ENCODE assay signal across 1 cellular context in the genomic region with DNA sequence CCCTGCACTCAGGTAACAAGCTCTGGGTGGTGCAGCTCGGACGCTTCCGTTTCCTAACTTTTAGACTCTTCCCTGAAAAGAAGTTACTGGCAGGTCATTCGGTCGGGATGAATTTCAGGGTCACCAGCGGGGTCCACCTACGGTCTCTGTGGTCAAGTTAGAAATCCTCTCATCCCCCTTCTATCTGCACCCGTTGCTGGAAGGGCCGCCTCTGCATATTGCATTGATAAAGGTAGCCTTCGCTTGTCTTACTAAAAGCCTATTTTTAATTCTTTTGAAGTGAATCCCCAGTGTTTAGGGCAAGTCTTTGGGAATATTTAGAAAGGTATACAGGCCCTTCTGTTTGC.
TF ChIP-seq lines count a peak whose summit lies in the region.

No MANE protein-coding gene starts in this region.

TF ChIP-seq in K562, 482 proteins besides CTCF, POLR2A, EP300 and RAD21:
- TF ChIP-seq MYC (IDR thresholded peaks at IDR 0.05; ENCODE audit: low read depth, low read length): no peak
- no peak for TF ChIP-seq MYC (CRISPR knock-in tag; IDR thresholded peaks at IDR 0.05; ENCODE audit: borderline replicate concordance, low read depth)
- TF ChIP-seq JUN (IDR thresholded peaks at IDR 0.05; ENCODE audit: borderline replicate concordance, low read depth, low read length): no peak
- no peak for TF ChIP-seq JUN (CRISPR knock-in tag; IDR thresholded peaks at IDR 0.05; ENCODE audit: borderline replicate concordance)
- TF ChIP-seq NFXL1 (CRISPR knock-in tag; IDR thresholded peaks at IDR 0.05): no peak
- no peak for TF ChIP-seq ZNF507 (tag; conservative IDR thresholded peaks at IDR 0.05)
- TF ChIP-seq MYNN (IDR thresholded peaks at IDR 0.05): no peak
- TF ChIP-seq MYNN (CRISPR knock-in tag; IDR thresholded peaks at IDR 0.05): no peak
- no peak for TF ChIP-seq ATF6 (CRISPR knock-in tag; IDR thresholded peaks at IDR 0.05)
- TF ChIP-seq, protein P1, sequence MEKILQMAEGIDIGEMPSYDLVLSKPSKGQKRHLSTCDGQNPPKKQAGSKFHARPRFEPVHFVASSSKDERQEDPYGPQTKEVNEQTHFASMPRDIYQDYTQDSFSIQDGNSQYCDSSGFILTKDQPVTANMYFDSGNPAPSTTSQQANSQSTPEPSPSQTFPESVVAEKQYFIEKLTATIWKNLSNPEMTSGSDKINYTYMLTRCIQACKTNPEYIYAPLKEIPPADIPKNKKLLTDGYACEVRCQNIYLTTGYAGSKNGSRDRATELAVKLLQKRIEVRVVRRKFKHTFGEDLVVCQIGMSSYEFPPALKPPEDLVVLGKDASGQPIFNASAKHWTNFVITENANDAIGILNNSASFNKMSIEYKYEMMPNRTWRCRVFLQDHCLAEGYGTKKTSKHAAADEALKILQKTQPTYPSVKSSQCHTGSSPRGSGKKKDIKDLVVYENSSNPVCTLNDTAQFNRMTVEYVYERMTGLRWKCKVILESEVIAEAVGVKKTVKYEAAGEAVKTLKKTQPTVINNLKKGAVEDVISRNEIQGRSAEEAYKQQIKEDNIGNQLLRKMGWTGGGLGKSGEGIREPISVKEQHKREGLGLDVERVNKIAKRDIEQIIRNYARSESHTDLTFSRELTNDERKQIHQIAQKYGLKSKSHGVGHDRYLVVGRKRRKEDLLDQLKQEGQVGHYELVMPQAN (IDR thresholded peaks at IDR 0.05; ENCODE audit: borderline replicate concordance): no peak
- TF ChIP-seq, protein P2, sequence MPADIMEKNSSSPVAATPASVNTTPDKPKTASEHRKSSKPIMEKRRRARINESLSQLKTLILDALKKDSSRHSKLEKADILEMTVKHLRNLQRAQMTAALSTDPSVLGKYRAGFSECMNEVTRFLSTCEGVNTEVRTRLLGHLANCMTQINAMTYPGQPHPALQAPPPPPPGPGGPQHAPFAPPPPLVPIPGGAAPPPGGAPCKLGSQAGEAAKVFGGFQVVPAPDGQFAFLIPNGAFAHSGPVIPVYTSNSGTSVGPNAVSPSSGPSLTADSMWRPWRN (IDR thresholded peaks at IDR 0.05; ENCODE audit: low read depth): no peak
- TF ChIP-seq POLR3G (IDR thresholded peaks at IDR 0.05; ENCODE audit: extremely low read depth, insufficient read length, insufficient replicate concordance): no peak
- no peak for TF ChIP-seq CBX3 (IDR thresholded peaks at IDR 0.05; ENCODE audit: borderline replicate concordance in 1 of 2, low read length in 2 of 2)
- no peak for TF ChIP-seq KDM1A (IDR thresholded peaks at IDR 0.05)
